ENCODE assay signal across 11 cellular contexts in the genomic region with DNA sequence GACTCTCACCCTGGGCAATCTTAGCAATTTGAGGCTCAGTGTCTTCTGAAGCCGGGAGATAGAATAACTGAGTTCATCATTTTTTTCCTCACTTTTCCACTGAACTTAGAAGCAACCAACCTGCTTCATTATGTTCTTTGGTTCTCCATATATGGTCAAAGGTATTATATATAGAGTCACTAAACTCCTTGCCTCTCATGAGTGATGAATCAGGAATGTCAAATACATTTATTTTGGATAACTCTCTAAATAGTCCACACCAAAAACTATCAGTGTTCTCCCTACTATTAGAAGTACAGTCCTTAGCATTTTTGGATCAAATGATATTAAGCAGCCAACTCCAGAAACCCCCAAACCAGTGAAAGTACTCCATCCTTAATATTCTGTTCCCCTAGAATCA.
DNase-seq lines count a peak whose midpoint lies in the region; ATAC-seq lines count a peak whose summit lies in the region.
"Had no signal": no experiment of that assay in that cellular context is flagged by ENCODE, and none has a peak within 500 bp of the region (broad histone marks: within the 10 kb centered on the region; RNA-seq: fewer than 3 reads in every experiment).

No MANE protein-coding gene starts in this region.

- no peak for ATAC-seq in GM21367 (IDR thresholded peaks at IDR 0.05; ENCODE audit: unreplicated experiment)
- ATAC-seq: CD8-positive, alpha-beta T cell had no signal

- DNase-seq in HCEC 1CT (peak; percentile 11), RPMI7951 (ENCODE audit: low read depth) (peak; percentile 7), fibroblast of peridontal ligament (ENCODE audit: extremely low read depth) (peak; percentile 7), NCI-H2107 treated with DMSO at 0.1 percent for 48 hours (lab: John Stamatoyannopoulos, UW; ENCODE audit: unreplicated experiment) (no peak)
- DNase-seq in stimulated activated CD4-positive, alpha-beta T cell treated with anti-CD3 and anti-CD28 coated beads, Interleukin-15, amount 100 ng/mL, for 24 hours: no peak
- DNase-seq: Calu3; CD8-positive, alpha-beta T cell; DMS79 treated with DMSO at 0.1 percent for 48 hours; GOT3; H7 had no signal

Comparison
In these comparisons a context has a peak if more than half of its experiments do, and no peak if none do; other contexts are left out.
1. DNase-seq: peak in HCEC 1CT (single experiment), RPMI7951 (single experiment) and fibroblast of peridontal ligament (single experiment); none in NCI-H2107 treated with DMSO at 0.1 percent for 48 hours (single experiment) and stimulated activated CD4-positive, alpha-beta T cell treated with anti-CD3 and anti-CD28 coated beads, Interleukin-15, amount 100 ng/mL, for 24 hours (single experiment).